1 cellular context compared by ENCODE assay signal in genomic region chr6:20401403-20402180, GRCh38.
TF ChIP-seq lines count a peak whose summit lies in the region.

Gene E2F3 (plus strand): TSS chr6:20401879. CDS start chr6:20402233, 354 bp downstream.

TF ChIP-seq in HEK293, 187 proteins besides CTCF, POLR2A, EP300 and RAD21 (continued from another document):
- TF ChIP-seq ZNF692 (tag by site-specific recombination; IDR thresholded peaks at IDR 0.05) (0 out of 2 replicates have a peak, but pooled peaks have one; percentile 13), ZNF2 (tag by site-specific recombination; IDR thresholded peaks at IDR 0.05) (peak; percentile 77), ZNF10 (tag by site-specific recombination; IDR thresholded peaks at IDR 0.05) (0 out of 2 replicates have a peak, but pooled peaks have one; percentile 38), ZNF677 (tag by site-specific recombination; IDR thresholded peaks at IDR 0.05) (no peak), ATF2 (tag by site-specific recombination; IDR thresholded peaks at IDR 0.05; ENCODE audit: low read depth) (no peak), ZNF704 (tag by site-specific recombination; IDR thresholded peaks at IDR 0.05) (no peak), RBAK (tag by site-specific recombination; IDR thresholded peaks at IDR 0.05) (no peak), ZNF248 (tag by site-specific recombination; IDR thresholded peaks at IDR 0.05) (no peak), ZNF785 (tag by site-specific recombination; IDR thresholded peaks at IDR 0.05) (no peak), PRDM6 (tag by site-specific recombination; IDR thresholded peaks at IDR 0.05) (no peak), ZNF558 (tag by site-specific recombination; IDR thresholded peaks at IDR 0.05) (no peak; the same call in 1 of the 2 replicates), MZF1 (tag by site-specific recombination; IDR thresholded peaks at IDR 0.05; ENCODE audit: borderline replicate concordance) (no peak), SP7 (tag by site-specific recombination; IDR thresholded peaks at IDR 0.05) (peak; percentile 73), ZBTB26 (tag by site-specific recombination; optimal IDR thresholded peaks at IDR 0.05) (no peak), MYNN (tag by site-specific recombination; IDR thresholded peaks at IDR 0.05; ENCODE audit: borderline replicate concordance) (no peak), ZNF23 (tag by site-specific recombination; IDR thresholded peaks at IDR 0.05; ENCODE audit: borderline replicate concordance) (no peak), ZNF132 (tag by site-specific recombination; IDR thresholded peaks at IDR 0.05; ENCODE audit: borderline replicate concordance) (no peak), ZNF366 (tag by site-specific recombination; conservative IDR thresholded peaks at IDR 0.05) (peak; percentile 98), ZXDB (tag by site-specific recombination; IDR thresholded peaks at IDR 0.05) (peak; percentile 77; the same call in 1 of the 2 replicates), ZBTB21 (tag by site-specific recombination; IDR thresholded peaks at IDR 0.05) (0 out of 2 replicates have a peak, but pooled peaks have one; percentile 34), ZNF280D (tag by site-specific recombination; IDR thresholded peaks at IDR 0.05) (no peak), ZNF292 (tag by site-specific recombination; IDR thresholded peaks at IDR 0.05; ENCODE audit: borderline replicate concordance, low read depth) (no peak), ZNF266 (tag by site-specific recombination; IDR thresholded peaks at IDR 0.05; ENCODE audit: low read depth) (no peak), ZNF571 (tag by site-specific recombination; IDR thresholded peaks at IDR 0.05) (no peak), ZNF362 (tag by site-specific recombination; IDR thresholded peaks at IDR 0.05) (no peak), OVOL3 (tag by site-specific recombination; IDR thresholded peaks at IDR 0.05) (no peak), PRDM1 (tag by site-specific recombination; IDR thresholded peaks at IDR 0.05) (no peak), ZNF433 (tag by site-specific recombination; IDR thresholded peaks at IDR 0.05; ENCODE audit: low read depth) (no peak), SP3 (tag by site-specific recombination; IDR thresholded peaks at IDR 0.05) (peak; percentile 86), ZFHX2 (tag by site-specific recombination; conservative IDR thresholded peaks at IDR 0.05) (no peak), REST (tag by site-specific recombination; IDR thresholded peaks at IDR 0.05) (0 out of 2 replicates have a peak, but pooled peaks have one; percentile 19), ZNF580 (tag by site-specific recombination; IDR thresholded peaks at IDR 0.05) (no peak), ZNF521 (tag by site-specific recombination; IDR thresholded peaks at IDR 0.05) (no peak), HIC1 (tag by site-specific recombination; IDR thresholded peaks at IDR 0.05) (0 out of 2 replicates have a peak, but pooled peaks have one; percentile 18)
